In genomic region chr17:45230787-45231480, GRCh38 we compare ENCODE assay signal across 9 cellular contexts. TPM values are rescaled to one million over a fixed set of nuclear protein-coding genes. Genes with fewer than 3 reads are reported as not detected.
DNase-seq lines count a peak whose midpoint lies in the region; ATAC-seq and TF ChIP-seq lines count a peak whose summit lies in the region.
"Had no signal": no experiment of that assay in that cellular context is flagged by ENCODE, and none has a peak within 500 bp of the region (broad histone marks: within the 10 kb centered on the region; RNA-seq: fewer than 3 reads in every experiment).

No MANE protein-coding gene starts in this region.

- H3K9me3 ChIP-seq in adrenal gland (replicated peaks in 1 of 3): no peaks in the 10 kb centered on the region

- no peak for TF ChIP-seq POLR2A in adrenal gland (IDR thresholded peaks at IDR 0.05)

- no peaks in the 10 kb centered on the region for H3K9me3 Mint-ChIP-seq in naive thymus-derived CD8-positive, alpha-beta T cell

- ATAC-seq in naive thymus-derived CD8-positive, alpha-beta T cell: no peak
- ATAC-seq in HG03097 (IDR thresholded peaks at IDR 0.05; ENCODE audit: low FRiP score, unreplicated experiment) (no peak), HG03025 (IDR thresholded peaks at IDR 0.05; ENCODE audit: low FRiP score, unreplicated experiment) (no peak), HG03039 (IDR thresholded peaks at IDR 0.05; ENCODE audit: unreplicated experiment) (no peak), HG03108 (IDR thresholded peaks at IDR 0.05; ENCODE audit: unreplicated experiment) (no peak)

- intact Hi-C loops in adrenal gland (cut with DNase I): no loop called here

- H3K4me3 Mint-ChIP-seq in naive thymus-derived CD8-positive, alpha-beta T cell: peak overlapping the region in 7 of 10 donors; percentile 62 to 100 (median 98)

- no peaks in the 10 kb centered on the region for H3K27me3 ChIP-seq in adrenal gland

- DNase-seq in DMS79 (lab: John Stamatoyannopoulos, UW) (peak; percentile 45), NCI-H1092 treated with DMSO at 0.1 percent for 48 hours (lab: John Stamatoyannopoulos, UW) (peak; percentile 90), adrenal gland (peak in 4 of 7 donors; percentile 50 to 72 (median 60))
- no peak for DNase-seq in naive thymus-derived CD8-positive, alpha-beta T cell

- peaks cover 0 to 29% (median 6%) of the 10 kb centered on the region in 3 donors for H3K36me3 Mint-ChIP-seq in naive thymus-derived CD8-positive, alpha-beta T cell

- H3K27me3 Mint-ChIP-seq in naive thymus-derived CD8-positive, alpha-beta T cell: no peaks in the 10 kb centered on the region

- no peaks in the 10 kb centered on the region for H3K36me3 ChIP-seq in adrenal gland (replicated peaks in 1 of 2)

- whole genome bisulfite sequencing in adrenal gland, 4 donors: 41 to 62% (median 45%) methylated on average over 4 to 12 of the region's 12 CpGs

- H3K4me1 Mint-ChIP-seq in naive thymus-derived CD8-positive, alpha-beta T cell: peaks cover 57 to 97% (median 94%) of the 10 kb centered on the region in 4 donors

- H3K4me3 ChIP-seq in adrenal gland: no peak overlapping the region
- H3K4me3 ChIP-seq: SK-N-MC had no signal

- TF ChIP-seq CTCF in adrenal gland (IDR thresholded peaks at IDR 0.05): no peak

- H3K27ac ChIP-seq in adrenal gland: no peak overlapping the region
- H3K27ac ChIP-seq: SK-N-MC had no signal

- POLR2A ChIA-PET in naive thymus-derived CD8-positive, alpha-beta T cell (lab: Charles Lee): interaction anchor here (0.8 to 47.5 kb wide), 8 partner anchors 0 to 86 kb away, joined by 3 to 1514 read pairs (median 10); partner anchors contain the start of genes FMNL1, HEXIM1, HEXIM2 and MAP3K14

- peaks cover 8 to 29% of the 10 kb centered on the region in 2 donors for H3K4me1 ChIP-seq in adrenal gland (replicated peaks in 1 of 2)

- peak overlapping the region; percentile 98 to 100 (median 100) for H3K27ac Mint-ChIP-seq in naive thymus-derived CD8-positive, alpha-beta T cell

RNA-seq across cellular contexts. Expression of gene FMNL1, which starts 9.2 kb away (rescaled TPM):
- total RNA-seq in adrenal gland: 10 to 100 TPM in 6 of 8 donors, 1 to 10 TPM in 2; 6.7 to 20.3 (median 15.3) TPM
- polyA plus RNA-seq in adrenal gland: 10 to 100 TPM in 2 of 3 donors, 1 to 10 TPM in 1; 3.6 to 31.9 (median 13.7) TPM
- 100 to 1,000 TPM; 383 to 394 TPM for total RNA-seq in naive thymus-derived CD8-positive, alpha-beta T cell
- polyA plus RNA-seq in naive thymus-derived CD8-positive, alpha-beta T cell: 10 to 100 TPM; 18.0 to 35.5 (median 21.5) TPM

RNA-seq across cellular contexts. Expression of gene SPATA32, which starts 31.0 kb away (rescaled TPM):
- under 1 TPM in 1 of 8 donors, not detected in 7; 0.11 TPM for total RNA-seq in adrenal gland
- polyA plus RNA-seq in adrenal gland: not detected
- total RNA-seq in naive thymus-derived CD8-positive, alpha-beta T cell: under 1 TPM; 0.47 to 0.75 TPM
- under 1 TPM; 0.30 to 0.81 (median 0.44) TPM for polyA plus RNA-seq in naive thymus-derived CD8-positive, alpha-beta T cell

Comparison
In these comparisons a context has a peak if more than half of its experiments do, and no peak if none do; other contexts are left out.
1. DNase-seq: peak in DMS79 (single experiment), NCI-H1092 treated with DMSO at 0.1 percent for 48 hours (single experiment) and adrenal gland (4 of 7); none in naive thymus-derived CD8-positive, alpha-beta T cell (0 of 10).
2. RNA of gene FMNL1, which starts 9.2 kb away (total RNA-seq): 383 to 394 TPM in naive thymus-derived CD8-positive, alpha-beta T cell; 6.7 to 20.3 TPM in adrenal gland; every median in the first group is over 10 times any median in the second.